In genomic region chr1:217892750-217893149, GRCh38 we compare ENCODE assay signal across 26 cellular contexts.
DNase-seq lines count a peak whose midpoint lies in the region; ATAC-seq and TF ChIP-seq lines count a peak whose summit lies in the region.
"Had no signal": no experiment of that assay in that cellular context is flagged by ENCODE, and none has a peak within 500 bp of the region (broad histone marks: within the 10 kb centered on the region; RNA-seq: fewer than 3 reads in every experiment).

No MANE protein-coding gene starts in this region.

- no peaks in the 10 kb centered on the region for H3K36me3 Mint-ChIP-seq in MCF 10A (ENCODE audit: insufficient read depth, unreplicated experiment)
- H3K36me3 Mint-ChIP-seq in stimulated activated effector memory CD8-positive, alpha-beta T cell treated with anti-CD3 and anti-CD28 coated beads, Interleukin-12 subunit alpha, Interleukin-12 subunit beta, amount 100 ng/mL, for 72 hours: no peaks in the 10 kb centered on the region
- H3K36me3 Mint-ChIP-seq in mesothelial cell of epicardium: no peaks in the 10 kb centered on the region
- H3K36me3 Mint-ChIP-seq: activated naive CD8-positive, alpha-beta T cell treated with anti-CD3 and anti-CD28 coated beads, Interleukin-2, amount 10 ng/mL, durations not matched to agents 7 days and 5 days; naive thymus-derived CD8-positive, alpha-beta T cell had no signal

- H3K4me3 Mint-ChIP-seq in MCF 10A (ENCODE audit: unreplicated experiment) (no peak overlapping the region), mesothelial cell of epicardium (no peak overlapping the region)
- H3K4me3 Mint-ChIP-seq in stimulated activated effector memory CD8-positive, alpha-beta T cell treated with anti-CD3 and anti-CD28 coated beads, Interleukin-12 subunit alpha, Interleukin-12 subunit beta, amount 100 ng/mL, for 72 hours: no peak overlapping the region
- H3K4me3 Mint-ChIP-seq: activated CD4-positive, alpha-beta T cell treated with anti-CD3 and anti-CD28 coated beads for 36 hours; activated naive CD8-positive, alpha-beta T cell treated with anti-CD3 and anti-CD28 coated beads, Interleukin-2, amount 10 ng/mL, durations not matched to agents 7 days and 5 days; naive thymus-derived CD8-positive, alpha-beta T cell had no signal

- intact Hi-C loops in MCF 10A (cut with micrococcal nuclease): no loop called here
- intact Hi-C loops in breast epithelium (cut with DNase I; ENCODE audit: low total_unique reads): no loop called here

- H3K4me1 ChIP-seq in breast epithelium: no peaks in the 10 kb centered on the region
- H3K4me1 ChIP-seq: psoas muscle, sigmoid colon had no signal

- no peak overlapping the region for H3K27ac ChIP-seq in breast epithelium
- H3K27ac ChIP-seq: ascending aorta, psoas muscle, RWPE1, sigmoid colon, SK-N-MC had no signal

- H3K27me3 Mint-ChIP-seq in MCF 10A (ENCODE audit: insufficient read depth, unreplicated experiment) (no peaks in the 10 kb centered on the region), mesothelial cell of epicardium (ENCODE audit: low read depth) (peaks cover 28% of the 10 kb centered on the region)
- H3K27me3 Mint-ChIP-seq: activated CD4-positive, alpha-beta T cell treated with anti-CD3 and anti-CD28 coated beads for 36 hours; activated naive CD8-positive, alpha-beta T cell treated with anti-CD3 and anti-CD28 coated beads, Interleukin-2, amount 10 ng/mL, durations not matched to agents 7 days and 5 days had no signal

- POLR2A ChIA-PET in MCF 10A (lab: Yijun Ruan, JAX): no interaction called here

- no TSS peak for BruUV-seq in MCF 10A (replicated peaks; lab: Mats Ljungman, UMichigan)

- H3K4me1 Mint-ChIP-seq in MCF 10A (ENCODE audit: insufficient read depth, unreplicated experiment) (peaks cover 7% of the 10 kb centered on the region), mesothelial cell of epicardium (no peaks in the 10 kb centered on the region)
- H3K4me1 Mint-ChIP-seq in stimulated activated effector memory CD8-positive, alpha-beta T cell treated with anti-CD3 and anti-CD28 coated beads, Interleukin-12 subunit alpha, Interleukin-12 subunit beta, amount 100 ng/mL, for 72 hours: no peaks in the 10 kb centered on the region
- H3K4me1 Mint-ChIP-seq: activated CD4-positive, alpha-beta T cell treated with anti-CD3 and anti-CD28 coated beads for 36 hours; activated naive CD8-positive, alpha-beta T cell treated with anti-CD3 and anti-CD28 coated beads, Interleukin-2, amount 10 ng/mL, durations not matched to agents 7 days and 5 days; naive thymus-derived CD8-positive, alpha-beta T cell had no signal

- H3K27me3 ChIP-seq in breast epithelium: no peaks in the 10 kb centered on the region
- H3K27me3 ChIP-seq: ascending aorta, sigmoid colon had no signal

- H3K9me3 Mint-ChIP-seq in MCF 10A (ENCODE audit: unreplicated experiment) (peaks cover 9% of the 10 kb centered on the region), mesothelial cell of epicardium (peaks cover 14% of the 10 kb centered on the region)
- H3K9me3 Mint-ChIP-seq in stimulated activated effector memory CD8-positive, alpha-beta T cell treated with anti-CD3 and anti-CD28 coated beads, Interleukin-12 subunit alpha, Interleukin-12 subunit beta, amount 100 ng/mL, for 72 hours: peaks cover 10% of the 10 kb centered on the region
- H3K9me3 Mint-ChIP-seq: activated naive CD8-positive, alpha-beta T cell treated with anti-CD3 and anti-CD28 coated beads, Interleukin-2, amount 10 ng/mL, durations not matched to agents 7 days and 5 days had no signal

- no peaks in the 10 kb centered on the region for H3K9me3 ChIP-seq in breast epithelium
- H3K9me3 ChIP-seq: ascending aorta, psoas muscle, sigmoid colon had no signal

- DNase-seq in MCF 10A (ENCODE audit: unreplicated experiment) (peak; percentile 42), breast epithelium (ENCODE audit: low spot score in 2 of 2) (no peak), mesothelial cell of epicardium (ENCODE audit: low spot score in 2 of 2, unreplicated experiment in 2 of 2) (no peak), left lobe of liver (ENCODE audit: low spot score) (no peak)
- no peak for DNase-seq in stimulated activated effector memory CD8-positive, alpha-beta T cell treated with anti-CD3 and anti-CD28 coated beads, Interleukin-12 subunit alpha, Interleukin-12 subunit beta, amount 100 ng/mL, for 72 hours (ENCODE audit: low spot score in 2 of 2)
- no peak for DNase-seq in stimulated activated CD4-positive, alpha-beta T cell treated with anti-CD3 and anti-CD28 coated beads, Interleukin-1b, Interleukin-23, amount 100 ng/mL, for 48 hours
- DNase-seq: 8988T; activated CD4-positive, alpha-beta T cell treated with anti-CD3 and anti-CD28 coated beads for 36 hours; activated effector memory CD4-positive, alpha-beta T cell treated with Interleukin-2 at 50 U/mL for 16 hours; activated naive CD8-positive, alpha-beta T cell treated with anti-CD3 and anti-CD28 coated beads, Interleukin-2, amount 10 ng/mL, durations not matched to agents 7 days and 5 days; activated T-cell treated with anti-CD3 and anti-CD28 coated beads for 4 hours; left ventricle myocardium superior; midbrain; naive thymus-derived CD8-positive, alpha-beta T cell; NCI-H1105; NCI-H1930; nucleus accumbens; psoas muscle; sigmoid colon; stimulated activated naive CD4-positive, alpha-beta T cell; T-helper 2 cell had no signal

- ATAC-seq in HG03354 (IDR thresholded peaks at IDR 0.05; ENCODE audit: poor library complexity, severe bottlenecking, unreplicated experiment): peak; percentile 59
- peak; percentile 61 for ATAC-seq in SK-N-SH treated with all-trans-retinoic acid at 6 μM for 48 hours
- ATAC-seq in stimulated activated effector memory CD8-positive, alpha-beta T cell treated with anti-CD3 and anti-CD28 coated beads, Interleukin-12 subunit alpha, Interleukin-12 subunit beta, amount 100 ng/mL, for 72 hours: peak; percentile 75
- ATAC-seq in left lobe of liver: no peak
- ATAC-seq: activated CD4-positive, alpha-beta T cell treated with anti-CD3 and anti-CD28 coated beads for 36 hours; left ventricle myocardium superior; naive thymus-derived CD8-positive, alpha-beta T cell; psoas muscle had no signal

- no peak for TF ChIP-seq POLR2A in breast epithelium (IDR thresholded peaks at IDR 0.05)

- no peaks in the 10 kb centered on the region for H3K36me3 ChIP-seq in breast epithelium
- H3K36me3 ChIP-seq: ascending aorta, sigmoid colon had no signal

- TF ChIP-seq CTCF in MCF 10A (IDR thresholded peaks at IDR 0.05; ENCODE audit: unreplicated experiment) (no peak), breast epithelium (IDR thresholded peaks at IDR 0.05) (no peak), mesothelial cell of epicardium (IDR thresholded peaks at IDR 0.05; ENCODE audit: unreplicated experiment) (no peak)

- no peak overlapping the region for H3K4me3 ChIP-seq in breast epithelium
- H3K4me3 ChIP-seq: ascending aorta, psoas muscle, sigmoid colon, SK-N-MC had no signal

- H3K27ac Mint-ChIP-seq in MCF 10A (ENCODE audit: low read depth, unreplicated experiment): no peak overlapping the region
- H3K27ac Mint-ChIP-seq in stimulated activated effector memory CD8-positive, alpha-beta T cell treated with anti-CD3 and anti-CD28 coated beads, Interleukin-12 subunit alpha, Interleukin-12 subunit beta, amount 100 ng/mL, for 72 hours: no peak overlapping the region
- H3K27ac Mint-ChIP-seq in mesothelial cell of epicardium: no peak overlapping the region
- H3K27ac Mint-ChIP-seq: activated CD4-positive, alpha-beta T cell treated with anti-CD3 and anti-CD28 coated beads for 36 hours; activated naive CD8-positive, alpha-beta T cell treated with anti-CD3 and anti-CD28 coated beads, Interleukin-2, amount 10 ng/mL, durations not matched to agents 7 days and 5 days; naive thymus-derived CD8-positive, alpha-beta T cell had no signal

- CTCF ChIA-PET in MCF 10A (lab: Yijun Ruan, JAX): no interaction called here

TF ChIP-seq in SK-N-SH treated with all-trans-retinoic acid at 6 μM for 48 hours, 23 proteins besides CTCF, POLR2A, EP300 and RAD21:
- TF ChIP-seq GLIS3 (CRISPR knock-in tag; IDR thresholded peaks at IDR 0.05) (no peak), SNAI2 (CRISPR knock-in tag; IDR thresholded peaks at IDR 0.05) (no peak), ESRRG (CRISPR knock-in tag; IDR thresholded peaks at IDR 0.05) (no peak), ISL1 (CRISPR knock-in tag; IDR thresholded peaks at IDR 0.05) (no peak)
